Comparison of ENCODE assay signal across 32 cellular contexts in genomic region chr4:37993806-37994205, GRCh38. TPM values are rescaled to one million over a fixed set of nuclear protein-coding genes. Genes with fewer than 3 reads are reported as not detected.
DNase-seq lines count a peak whose midpoint lies in the region; ATAC-seq and TF ChIP-seq lines count a peak whose summit lies in the region.
"Had no signal": no experiment of that assay in that cellular context is flagged by ENCODE, and none has a peak within 500 bp of the region (broad histone marks: within the 10 kb centered on the region; RNA-seq: fewer than 3 reads in every experiment).

No MANE protein-coding gene starts in this region.

- H3K36me3 Mint-ChIP-seq in type B pancreatic cell: peaks cover 8% of the 10 kb centered on the region
- no peaks in the 10 kb centered on the region for H3K36me3 Mint-ChIP-seq in natural killer cell treated with Interleukin-12 subunit alpha and Interleukin-12 subunit beta and Interleukin-15 and Interleukin-18, amount 100 ng/mL, for 72 hours

- TF ChIP-seq CTCF in ascending aorta (IDR thresholded peaks at IDR 0.05) (no peak), parathyroid adenoma (IDR thresholded peaks at IDR 0.05) (peak; percentile 11), type B pancreatic cell (conservative IDR thresholded peaks at IDR 0.05) (no peak)

- no peaks in the 10 kb centered on the region for H3K9me3 ChIP-seq in HUES48 (ENCODE audit: control insufficient read depth, insufficient read depth, low read length)
- H3K9me3 ChIP-seq in ascending aorta: no peaks in the 10 kb centered on the region
- H3K9me3 ChIP-seq in parathyroid adenoma (ENCODE audit: control insufficient read depth, low read length): no peaks in the 10 kb centered on the region
- H3K9me3 ChIP-seq: adrenal gland, heart right ventricle, prostate gland, testis had no signal

- H3K4me2 ChIP-seq in parathyroid adenoma (ENCODE audit: low read length): no peak overlapping the region

- H3K27me3 ChIP-seq in HUES48 (ENCODE audit: control insufficient read depth, insufficient read depth, low read length): no peaks in the 10 kb centered on the region
- no peaks in the 10 kb centered on the region for H3K27me3 ChIP-seq in ascending aorta
- no peaks in the 10 kb centered on the region for H3K27me3 ChIP-seq in parathyroid adenoma (ENCODE audit: control insufficient read depth, insufficient read depth, low read length)
- H3K27me3 ChIP-seq: adrenal gland, heart right ventricle, testis had no signal

- no peaks in the 10 kb centered on the region for H3K36me3 ChIP-seq in HUES48 (ENCODE audit: control insufficient read depth, insufficient read depth, low read length)
- H3K36me3 ChIP-seq in ascending aorta: no peaks in the 10 kb centered on the region
- no peaks in the 10 kb centered on the region for H3K36me3 ChIP-seq in parathyroid adenoma (ENCODE audit: control insufficient read depth, insufficient read depth, low read length)
- H3K36me3 ChIP-seq: adrenal gland, heart right ventricle, prostate gland had no signal

- peaks cover 43% of the 10 kb centered on the region for H3K4me1 Mint-ChIP-seq in type B pancreatic cell (ENCODE audit: unreplicated experiment)
- peaks cover 20 to 36% of the 10 kb centered on the region in 2 donors for H3K4me1 Mint-ChIP-seq in natural killer cell treated with Interleukin-12 subunit alpha and Interleukin-12 subunit beta and Interleukin-15 and Interleukin-18, amount 100 ng/mL, for 72 hours (ENCODE audit: low read depth in 2 of 2)

- peaks cover 31% of the 10 kb centered on the region for H3K79me2 ChIP-seq in parathyroid adenoma

- H3K4me3 Mint-ChIP-seq in type B pancreatic cell: no peak overlapping the region
- no peak overlapping the region for H3K4me3 Mint-ChIP-seq in natural killer cell treated with Interleukin-12 subunit alpha and Interleukin-12 subunit beta and Interleukin-15 and Interleukin-18, amount 100 ng/mL, for 72 hours
- H3K4me3 Mint-ChIP-seq: activated T-cell treated with anti-CD3 and anti-CD28 coated beads, Interleukin-2, amount 50 U/mL, for 72 hours; HFFc6 had no signal

- H2AFZ ChIP-seq in parathyroid adenoma: no peak overlapping the region

- H3K4me1 ChIP-seq in HUES48 (ENCODE audit: control insufficient read depth, insufficient read depth, low read length) (peaks cover 51% of the 10 kb centered on the region), ascending aorta (peaks cover 11 to 80% of the 10 kb centered on the region in 2 donors), parathyroid adenoma (peaks cover 59% of the 10 kb centered on the region)
- H3K4me1 ChIP-seq: prostate gland had no signal

- H3K9me3 Mint-ChIP-seq in type B pancreatic cell: peaks cover 4% of the 10 kb centered on the region
- no peaks in the 10 kb centered on the region for H3K9me3 Mint-ChIP-seq in natural killer cell treated with Interleukin-12 subunit alpha and Interleukin-12 subunit beta and Interleukin-15 and Interleukin-18, amount 100 ng/mL, for 72 hours
- H3K9me3 Mint-ChIP-seq: activated T-cell treated with anti-CD3 and anti-CD28 coated beads, Interleukin-2, amount 50 U/mL, for 72 hours; HFFc6 had no signal

- no peak overlapping the region for H3K4me3 ChIP-seq in HUES48 (ENCODE audit: low read depth, low read length)
- no peak overlapping the region for H3K4me3 ChIP-seq in ascending aorta
- no peak overlapping the region for H3K4me3 ChIP-seq in parathyroid adenoma (ENCODE audit: low read depth, low read length)
- H3K4me3 ChIP-seq: adrenal gland, GM12878, heart right ventricle, lung, prostate gland, testis had no signal

- H3K27ac ChIP-seq in HUES48 (ENCODE audit: low read depth, low read length) (peak overlapping the region; percentile 50), ascending aorta (peak overlapping the region; percentile 69 to 87), parathyroid adenoma (peak overlapping the region; percentile 89)
- H3K27ac ChIP-seq: adrenal gland, C4-2B, prostate gland had no signal

- intact Hi-C loops in ascending aorta (cut with DNase I): no loop called here

- DNase-seq in ascending aorta (ENCODE audit: low spot score in 2 of 2): no peak
- no peak for DNase-seq in type B pancreatic cell (ENCODE audit: extremely low spot score, unreplicated experiment)
- DNase-seq in natural killer cell treated with Interleukin-12 subunit alpha and Interleukin-12 subunit beta and Interleukin-15 and Interleukin-18, amount 100 ng/mL, for 72 hours (ENCODE audit: low spot score): no peak
- DNase-seq in COLO829 (ENCODE audit: low spot score): no peak
- no peak for DNase-seq in HCEC 1CT
- DNase-seq: activated CD4-positive, alpha-beta T cell treated with anti-CD3 and anti-CD28 coated beads, Interleukin-2, amount 50 U/mL, for 4 hours; activated CD4-positive, CD25-positive, alpha-beta regulatory T cell; activated naive CD4-positive, alpha-beta T cell; activated T-cell treated with anti-CD3 and anti-CD28 coated beads, Interleukin-2, amount 50 U/mL, for 72 hours; effector CD8-positive, alpha-beta T cell; foreskin fibroblast; heart right ventricle; HFFc6; IMR-90; NCI-H1092; NCI-H1694 treated with DMSO at 0.1 percent for 48 hours; NCI-H2171; NCI-H524 treated with DMSO at 0.1 percent for 48 hours; SIG-M5; stimulated activated CD4-positive, alpha-beta T cell treated with anti-CD3 and anti-CD28 coated beads, Interleukin-15, amount 100 ng/mL, for 24 hours; stimulated activated naive CD4-positive, alpha-beta T cell treated with Interleukin-2 at 50 U/mL for 16 hours; testis had no signal

- no peak overlapping the region for H3K9ac ChIP-seq in HUES48 (ENCODE audit: low read depth, low read length)
- H3K9ac ChIP-seq in parathyroid adenoma: no peak overlapping the region

- no peaks in the 10 kb centered on the region for H3K27me3 Mint-ChIP-seq in type B pancreatic cell
- no peaks in the 10 kb centered on the region for H3K27me3 Mint-ChIP-seq in natural killer cell treated with Interleukin-12 subunit alpha and Interleukin-12 subunit beta and Interleukin-15 and Interleukin-18, amount 100 ng/mL, for 72 hours

- ATAC-seq in natural killer cell treated with Interleukin-12 subunit alpha and Interleukin-12 subunit beta and Interleukin-15 and Interleukin-18, amount 100 ng/mL, for 72 hours: no peak
- ATAC-seq: activated T-cell treated with anti-CD3 and anti-CD28 coated beads, Interleukin-2, amount 50 U/mL, for 72 hours; heart right ventricle had no signal

- H3K27ac Mint-ChIP-seq in type B pancreatic cell: peak overlapping the region; percentile 96
- H3K27ac Mint-ChIP-seq in natural killer cell treated with Interleukin-12 subunit alpha and Interleukin-12 subunit beta and Interleukin-15 and Interleukin-18, amount 100 ng/mL, for 72 hours: no peak overlapping the region
- H3K27ac Mint-ChIP-seq: activated T-cell treated with anti-CD3 and anti-CD28 coated beads, Interleukin-2, amount 50 U/mL, for 72 hours had no signal

RNA-seq across cellular contexts. Expression of gene PTTG2, which starts 33.6 kb away (rescaled TPM):
- not detected for total RNA-seq in ascending aorta
- total RNA-seq in type B pancreatic cell (ENCODE audit: low replicate concordance): not detected in 2 replicates
- total RNA-seq in natural killer cell treated with Interleukin-12 subunit alpha and Interleukin-12 subunit beta and Interleukin-15 and Interleukin-18, amount 100 ng/mL, for 72 hours: 1 to 10 TPM; 1.6 to 3.2 TPM
- total RNA-seq: activated T-cell treated with anti-CD3 and anti-CD28 coated beads, Interleukin-2, amount 50 U/mL, for 72 hours; bronchial epithelial cell; Daoy; HFFc6; IMR-90; kidney epithelial cell had no signal
